In the genomic region with DNA sequence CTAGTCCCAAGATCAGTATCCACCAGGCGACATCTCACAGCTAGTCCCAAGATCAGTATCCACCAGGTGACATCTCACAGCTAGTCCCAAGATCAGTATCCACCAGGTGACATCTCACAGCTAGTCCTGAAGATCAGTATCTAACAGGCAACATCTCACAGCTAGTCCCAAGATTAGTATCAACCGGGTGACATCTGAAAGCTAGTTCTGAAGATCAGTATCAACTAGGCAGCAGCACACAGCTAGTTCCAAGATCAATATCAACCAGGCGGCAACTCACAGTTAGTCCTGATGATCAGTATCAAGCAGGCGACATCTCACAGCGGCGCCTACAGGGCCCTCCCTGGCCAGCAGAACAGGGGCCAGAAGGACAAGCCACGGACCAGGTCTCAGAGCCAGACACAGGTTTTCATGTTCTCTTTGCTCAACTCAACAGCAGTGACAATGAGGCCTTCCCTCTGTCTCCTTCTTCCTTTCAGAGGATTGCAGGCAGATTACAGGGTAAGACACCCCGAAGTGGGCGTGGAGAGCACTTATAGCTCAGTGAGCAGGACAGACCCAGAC, we compare ENCODE assay signal across 22 cellular contexts. TPM values are rescaled to one million over a fixed set of nuclear protein-coding genes. Genes with fewer than 3 reads are reported as not detected.
DNase-seq lines count a peak whose midpoint lies in the region; ATAC-seq and TF ChIP-seq lines count a peak whose summit lies in the region.
"Had no signal": no experiment of that assay in that cellular context is flagged by ENCODE, and none has a peak within 500 bp of the region (broad histone marks: within the 10 kb centered on the region; RNA-seq: fewer than 3 reads in every experiment).

No MANE protein-coding gene starts in this region.

- H3K9me3 ChIP-seq in upper lobe of right lung, result no peaks in the 10 kb centered on the region
- no peaks in the 10 kb centered on the region for H3K9me3 ChIP-seq in mammary epithelial cell (replicated peaks; ENCODE audit: insufficient read depth, low read length)
- H3K9me3 ChIP-seq: BE2C, MG63 had no signal

- TF ChIP-seq CTCF in WTC11 (IDR thresholded peaks at IDR 0.05) (no peak), upper lobe of right lung (IDR thresholded peaks at IDR 0.05) (no peak), mammary epithelial cell (conservative IDR thresholded peaks at IDR 0.05 in 1 of 2, IDR thresholded peaks at IDR 0.05 in 1 of 2; ENCODE audit: extremely low read depth in 1 of 2, insufficient read depth in 1 of 2, low read depth in 1 of 2, low read length in 2 of 2) (no peak)

- peaks cover 20% of the 10 kb centered on the region for H3K36me3 Mint-ChIP-seq in WTC11

- POLR2A ChIA-PET in WTC11 (lab: Charles Lee), result no interaction called here

- H3K4me1 Mint-ChIP-seq in WTC11, result peaks cover 7% of the 10 kb centered on the region; the same call in 1 of the 2 replicates
- H3K4me1 Mint-ChIP-seq: CD14-positive monocyte had no signal

- ATAC-seq in WTC11 (no peak), upper lobe of right lung (no peak), HG02642 (IDR thresholded peaks at IDR 0.05; ENCODE audit: poor library complexity, unreplicated experiment) (no peak), HG02678 (IDR thresholded peaks at IDR 0.05; ENCODE audit: unreplicated experiment) (no peak)
- ATAC-seq: HCT116 had no signal

- no peak overlapping the region for H3K4me3 ChIP-seq in upper lobe of right lung
- no peak overlapping the region for H3K4me3 ChIP-seq in mammary epithelial cell (replicated peaks in 1 of 3; ENCODE audit: insufficient read depth in 1 of 3, low read depth in 2 of 3, low read length in 3 of 3)
- H3K4me3 ChIP-seq: MG63 had no signal

- H2AFZ ChIP-seq in mammary epithelial cell (ENCODE audit: low read depth, low read length), result no peak overlapping the region

- H3K4me3 Mint-ChIP-seq in WTC11, result no peak overlapping the region
- H3K4me3 Mint-ChIP-seq: CD14-positive monocyte; CD8-positive, alpha-beta memory T cell had no signal

- WGBS in mammary epithelial cell (ENCODE audit: low coverage, missing lambda C conversion rate), result 96% methylated on average over 9 of the region's 9 CpGs

- H4K20me1 ChIP-seq in mammary epithelial cell (ENCODE audit: insufficient read depth, low read length), result no peaks in the 10 kb centered on the region

- peaks cover 32% of the 10 kb centered on the region for H3K36me3 ChIP-seq in upper lobe of right lung
- H3K36me3 ChIP-seq in mammary epithelial cell (ENCODE audit: insufficient read depth, low read length), result no peaks in the 10 kb centered on the region

- H3K4me1 ChIP-seq in upper lobe of right lung, result no peaks in the 10 kb centered on the region
- H3K4me1 ChIP-seq in mammary epithelial cell (ENCODE audit: insufficient read depth, low read length), result no peaks in the 10 kb centered on the region
- H3K4me1 ChIP-seq: BE2C had no signal

- DNase-seq in SK-N-DZ (ENCODE audit: low spot score) (peak; percentile 33), WTC11 (ENCODE audit: low spot score) (no peak), mesenteric fat pad (ENCODE audit: low spot score) (peak; percentile 76), upper lobe of right lung (peak; percentile 26), mammary epithelial cell (no peak)
- DNase-seq: ACHN; BE2C; CD8-positive, alpha-beta memory T cell; DMS79 treated with DMSO at 0.1 percent for 48 hours; GF-D8; KBM-7; MG63; NCI-H1105 treated with DMSO at 0.1 percent for 48 hours; NCI-H146; NCI-H1930; NCI-H2107; NCI-H524; NCI-H774 had no signal

- H3K27ac ChIP-seq in upper lobe of right lung, result no peak overlapping the region
- no peak overlapping the region for H3K27ac ChIP-seq in mammary epithelial cell (ENCODE audit: insufficient read depth, low read depth, low read length)

- peak overlapping the region; percentile 41; the same call in 1 of the 2 replicates for H3K27ac Mint-ChIP-seq in WTC11

- in situ Hi-C loops in mammary epithelial cell (cut with MboI; ENCODE audit: low sequenced_read_pairs in 2 of 2), result no loop called here

- H3K27me3 ChIP-seq in upper lobe of right lung (no peaks in the 10 kb centered on the region), mammary epithelial cell (ENCODE audit: insufficient read depth, low read length) (no peaks in the 10 kb centered on the region)
- H3K27me3 ChIP-seq: BE2C, MG63 had no signal

- CTCF ChIA-PET in WTC11 (lab: Charles Lee), result interaction anchor here (1.4 kb wide), 1 partner anchor 15 kb away, joined by 4 read pairs; no protein-coding TSS in a partner anchor
- CTCF ChIA-PET in mammary epithelial cell (lab: Charles Lee; ENCODE audit: low non-redundant PET), result no interaction called here

- intact Hi-C loops in upper lobe of right lung (cut with DNase I), result no loop called here
- intact Hi-C loops in mammary epithelial cell (cut with micrococcal nuclease), result no loop called here

- dilution Hi-C loops in mammary epithelial cell (cut with HindIII; ENCODE audit: low sequenced_read_pairs), result no loop called here

- no peaks in the 10 kb centered on the region for H3K79me2 ChIP-seq in mammary epithelial cell (ENCODE audit: insufficient read depth, low read length)

- BruUV-seq in mammary epithelial cell (replicated peaks; lab: Mats Ljungman, UMichigan), result no TSS peak

- H3K27me3 Mint-ChIP-seq in WTC11 (ENCODE audit: low read depth), result no peaks in the 10 kb centered on the region
- H3K27me3 Mint-ChIP-seq: CD8-positive, alpha-beta memory T cell had no signal

- no peak overlapping the region for H3K9ac ChIP-seq in mammary epithelial cell (ENCODE audit: insufficient read depth, low read length)

- no peaks in the 10 kb centered on the region for H3K9me3 Mint-ChIP-seq in WTC11
- H3K9me3 Mint-ChIP-seq: CD14-positive monocyte; CD8-positive, alpha-beta memory T cell had no signal

- no peak overlapping the region for H3K4me2 ChIP-seq in mammary epithelial cell (ENCODE audit: insufficient read depth, low read depth, low read length)

TF ChIP-seq in WTC11, 78 proteins besides CTCF, POLR2A, EP300 and RAD21 (continues in another document):
- no peak for TF ChIP-seq NFATC4 (CRISPR knock-in tag; IDR thresholded peaks at IDR 0.05)
- TF ChIP-seq OVOL2 (CRISPR knock-in tag; IDR thresholded peaks at IDR 0.05; ENCODE audit: borderline replicate concordance), result no peak
- TF ChIP-seq FOXJ3 (CRISPR knock-in tag; IDR thresholded peaks at IDR 0.05; ENCODE audit: borderline replicate concordance), result no peak
- TF ChIP-seq RORB (CRISPR knock-in tag; IDR thresholded peaks at IDR 0.05), result no peak
- no peak for TF ChIP-seq ZNF317 (CRISPR knock-in tag; IDR thresholded peaks at IDR 0.05; ENCODE audit: borderline replicate concordance, low read depth)
- TF ChIP-seq ZNF121 (CRISPR knock-in tag; IDR thresholded peaks at IDR 0.05), result no peak
- TF ChIP-seq TEAD4 (CRISPR knock-in tag; IDR thresholded peaks at IDR 0.05), result no peak
- no peak for TF ChIP-seq TP53 (CRISPR knock-in tag; IDR thresholded peaks at IDR 0.05)
- TF ChIP-seq, protein P1, sequence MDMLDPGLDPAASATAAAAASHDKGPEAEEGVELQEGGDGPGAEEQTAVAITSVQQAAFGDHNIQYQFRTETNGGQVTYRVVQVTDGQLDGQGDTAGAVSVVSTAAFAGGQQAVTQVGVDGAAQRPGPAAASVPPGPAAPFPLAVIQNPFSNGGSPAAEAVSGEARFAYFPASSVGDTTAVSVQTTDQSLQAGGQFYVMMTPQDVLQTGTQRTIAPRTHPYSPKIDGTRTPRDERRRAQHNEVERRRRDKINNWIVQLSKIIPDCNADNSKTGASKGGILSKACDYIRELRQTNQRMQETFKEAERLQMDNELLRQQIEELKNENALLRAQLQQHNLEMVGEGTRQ (CRISPR knock-in tag; IDR thresholded peaks at IDR 0.05), result no peak
- no peak for TF ChIP-seq NR1H2 (CRISPR knock-in tag; IDR thresholded peaks at IDR 0.05)
- TF ChIP-seq ARID4B (CRISPR knock-in tag; IDR thresholded peaks at IDR 0.05; ENCODE audit: borderline replicate concordance), result no peak
- TF ChIP-seq ZNF671 (CRISPR knock-in tag; IDR thresholded peaks at IDR 0.05), result no peak
- TF ChIP-seq ZNF396 (CRISPR knock-in tag; IDR thresholded peaks at IDR 0.05; ENCODE audit: borderline replicate concordance), result no peak

RNA-seq across cellular contexts. Expression of gene NPHP4, which starts 32.5 kb away (rescaled TPM):
- polyA plus RNA-seq in SK-N-DZ (2014; cell fraction: cytosol; rRNA removed), result 9.4 and 11.4 TPM in 2 replicates
- polyA plus RNA-seq in SK-N-DZ (2014; cell fraction: nucleus; rRNA removed), result 42.8 and 55.4 TPM in 2 replicates
- total RNA-seq in WTC11 (2021) (10.6 to 16.8 TPM (median 12.0 TPM) in 3 replicates), mesenteric fat pad (37.6 TPM), upper lobe of right lung (14.6 TPM), mammary epithelial cell (10 to 100 TPM in 1 of 2 donors, 1 to 10 TPM in 1; 8.2 to 18.4 TPM)
- 8.2 TPM for polyA plus RNA-seq in mammary epithelial cell
- polyA minus RNA-seq in mammary epithelial cell, result 19.7 TPM

Comparison
In these comparisons a context has a peak if more than half of its experiments do, and no peak if none do; other contexts are left out.
1. DNase-seq: peak in SK-N-DZ (single experiment), mesenteric fat pad (single experiment) and upper lobe of right lung (single experiment); none in WTC11 (single experiment) and mammary epithelial cell (single experiment).